10 cellular contexts compared by ENCODE assay signal in genomic region chr11:73399159-73400090, GRCh38. TPM values are rescaled to one million over a fixed set of nuclear protein-coding genes. Genes with fewer than 3 reads are reported as not detected.
DNase-seq lines count a peak whose midpoint lies in the region; ATAC-seq and TF ChIP-seq lines count a peak whose summit lies in the region.
"Had no signal": no experiment of that assay in that cellular context is flagged by ENCODE, and none has a peak within 500 bp of the region (broad histone marks: within the 10 kb centered on the region; RNA-seq: fewer than 3 reads in every experiment).

No MANE protein-coding gene starts in this region.

- 67 to 73% (median 72%) methylated on average over 11 of the region's 11 CpGs for WGBS in psoas muscle, 3 donors

- H3K4me3 Mint-ChIP-seq in IgD-negative memory B cell: no peak overlapping the region

- DNase-seq in WERI-Rb-1: no peak
- peak; percentile 30 for DNase-seq in fibroblast of the aortic adventitia (ENCODE audit: low read depth)
- DNase-seq in psoas muscle: no peak
- DNase-seq in HPDE6-E6E7 (ENCODE audit: extremely low spot score): no peak
- no peak for DNase-seq in COLO668 (lab: John Stamatoyannopoulos, UW; ENCODE audit: unreplicated experiment)
- DNase-seq in stimulated activated CD4-positive, alpha-beta T cell treated with anti-CD3 and anti-CD28 coated beads, Interleukin-1b, Interleukin-23, amount 100 ng/mL, for 48 hours: no peak
- DNase-seq: DMS53; stimulated activated CD4-positive, alpha-beta T cell treated with anti-CD3 and anti-CD28 coated beads, Interleukin-15, amount 100 ng/mL, for 24 hours had no signal

- H3K27ac ChIP-seq in WERI-Rb-1 (peak overlapping the region; percentile 29; the same call in 1 of the 2 replicates), psoas muscle (peak overlapping the region; percentile 23)

- H3K27me3 Mint-ChIP-seq in IgD-negative memory B cell: no peaks in the 10 kb centered on the region

- H3K4me1 ChIP-seq in psoas muscle: peaks cover 19% of the 10 kb centered on the region

- H3K4me3 ChIP-seq in WERI-Rb-1 (ENCODE audit: low read depth, low read length): no peak overlapping the region
- no peak overlapping the region for H3K4me3 ChIP-seq in fibroblast of the aortic adventitia (ENCODE audit: low read depth, low read length)
- H3K4me3 ChIP-seq in psoas muscle: no peak overlapping the region
- H3K4me3 ChIP-seq: esophagus muscularis mucosa had no signal

- no peak for ATAC-seq in psoas muscle

- H3K9me3 ChIP-seq in WERI-Rb-1 (ENCODE audit: severe bottlenecking) (no peaks in the 10 kb centered on the region), psoas muscle (no peaks in the 10 kb centered on the region)
- H3K9me3 ChIP-seq: esophagus muscularis mucosa had no signal

- H3K36me3 Mint-ChIP-seq in IgD-negative memory B cell: no peaks in the 10 kb centered on the region

- H3K27ac Mint-ChIP-seq in IgD-negative memory B cell: peak overlapping the region; percentile 14 to 94 (median 72)

- intact Hi-C loops in psoas muscle (cut with DNase I): loop anchor here in 1 of 2 donors (5.0 kb wide), 1 partner anchor 263 kb away; no protein-coding TSS in a partner anchor

- H3K36me3 ChIP-seq in WERI-Rb-1 (peaks cover 38% of the 10 kb centered on the region), psoas muscle (ENCODE audit: insufficient read depth in 1 of 2, low read depth in 1 of 2) (peaks cover 0 to 22% of the 10 kb centered on the region in 2 donors)

- no peaks in the 10 kb centered on the region for H3K9me3 Mint-ChIP-seq in IgD-negative memory B cell

- TF ChIP-seq CTCF in WERI-Rb-1 (IDR thresholded peaks at IDR 0.05; ENCODE audit: low read depth, low read length) (no peak), fibroblast of the aortic adventitia (IDR thresholded peaks at IDR 0.05; ENCODE audit: insufficient read depth, low read length) (no peak), psoas muscle (IDR thresholded peaks at IDR 0.05) (no peak)

- H3K27me3 ChIP-seq in WERI-Rb-1 (ENCODE audit: insufficient read depth, low read depth, severe bottlenecking) (no peaks in the 10 kb centered on the region), psoas muscle (ENCODE audit: insufficient read depth in 3 of 3, low read length in 2 of 3) (no peaks in the 10 kb centered on the region)
- H3K27me3 ChIP-seq: esophagus muscularis mucosa had no signal

- H3K4me1 Mint-ChIP-seq in IgD-negative memory B cell: peaks cover 4 to 10% (median 8%) of the 10 kb centered on the region in 3 donors

RNA-seq across cellular contexts. Expression of gene RELT, which starts 23.2 kb away (rescaled TPM):
- 29.9 TPM for polyA plus RNA-seq in IgD-negative memory B cell
- 0.57 and 4.6 TPM in 2 replicates for total RNA-seq in fibroblast of the aortic adventitia (ENCODE audit: low replicate concordance)
- 10 to 100 TPM in 3 of 4 donors, 1 to 10 TPM in 1; 9.0 to 33.0 (median 17.2) TPM for total RNA-seq in psoas muscle
- polyA plus RNA-seq in psoas muscle: 10 to 100 TPM in 2 of 3 donors, 1 to 10 TPM in 1; 4.9 to 15.8 (median 15.5) TPM
